Comparison of ENCODE assay signal across 6 cellular contexts in genomic region chr1:144067042-144067441, GRCh38.
DNase-seq lines count a peak whose midpoint lies in the region; ATAC-seq, FAIRE-seq and TF ChIP-seq lines count a peak whose summit lies in the region.
"Not testable (repeated sequence)": the region's sequence is repeated elsewhere in the genome, so short reads cannot be mapped to it uniquely, and the experiment has no call there.

No MANE protein-coding gene starts in this region.

- H3K27ac ChIP-seq in gastroesophageal sphincter; heart right ventricle; right cardiac atrium (ENCODE audit: low read length); HepG2 (ENCODE audit: extremely low read length, insufficient read depth, low read length); lung (ENCODE audit: low read depth in 1 of 2, low read length in 1 of 2); upper lobe of right lung: not testable (repeated sequence)

- not testable (repeated sequence) for H3K36me3 ChIP-seq in gastroesophageal sphincter; heart right ventricle; HepG2 (replicated peaks in 1 of 2; ENCODE audit: control insufficient read depth in 1 of 2, insufficient read depth in 2 of 2, low read length in 2 of 2); lung (ENCODE audit: control insufficient read depth in 2 of 2, insufficient read depth in 2 of 2, low read length in 2 of 2); upper lobe of right lung

- ATAC-seq in gastroesophageal sphincter (peak; percentile 36), heart right ventricle (peak in 7 of 8 donors; percentile 30 to 69 (median 52)), right cardiac atrium (peak; percentile 15 to 58), HepG2 (peak; percentile 86), lung (ENCODE audit: insufficient read depth, low FRiP score) (peak; percentile 32), upper lobe of right lung (peak; percentile 60)

- TF ChIP-seq CTCF in gastroesophageal sphincter (IDR thresholded peaks at IDR 0.05); heart right ventricle (IDR thresholded peaks at IDR 0.05); HepG2 (CRISPR knock-in tag; IDR thresholded peaks at IDR 0.05); lung (IDR thresholded peaks at IDR 0.05; ENCODE audit: control extremely low read depth, extremely low read depth); upper lobe of right lung (IDR thresholded peaks at IDR 0.05): not testable (repeated sequence)

- TF ChIP-seq POLR2A in gastroesophageal sphincter (IDR thresholded peaks at IDR 0.05); HepG2 (IDR thresholded peaks at IDR 0.05; ENCODE audit: insufficient read depth in 1 of 2, low read depth in 2 of 2, low read length in 2 of 2): not testable (repeated sequence)

- not testable (repeated sequence) for H2AFZ ChIP-seq in HepG2 (ENCODE audit: low read length)

- H3K4me3 ChIP-seq in gastroesophageal sphincter; heart right ventricle; right cardiac atrium (ENCODE audit: low read length); HepG2 (replicated peaks in 1 of 3; ENCODE audit: insufficient read depth in 1 of 3, low read depth in 2 of 3, low read length in 3 of 3); lung; upper lobe of right lung: not testable (repeated sequence)

- in situ Hi-C loops in HepG2 (cut with HindIII; ENCODE audit: extremely low pct_ligation_motif_present, low pct_unique_long_range_greater_than_20kb) = not testable (repeated sequence)

- not testable (repeated sequence) for H4K20me1 ChIP-seq in HepG2 (ENCODE audit: insufficient read depth, low read length)

- H3K4me2 ChIP-seq in HepG2 (ENCODE audit: low read depth, low read length) = not testable (repeated sequence)

- not testable (repeated sequence) for FAIRE-seq in HepG2 (lab: Jason Lieb, UNC)

- H3K9me3 ChIP-seq in gastroesophageal sphincter; heart right ventricle; right cardiac atrium (ENCODE audit: control insufficient read depth, low read length); HepG2 (ENCODE audit: low read length); lung (ENCODE audit: control insufficient read depth in 2 of 2, insufficient read depth in 1 of 2, low read length in 1 of 2); upper lobe of right lung: not testable (repeated sequence)

- H3K79me2 ChIP-seq in HepG2 (ENCODE audit: insufficient read depth, low read length) = not testable (repeated sequence)

- WGBS in gastroesophageal sphincter (ENCODE audit: low coverage in 1 of 2), 2 donors = no CpG with 5 or more reads among the region's 7 CpGs
- no CpG with 5 or more reads among the region's 7 CpGs for WGBS in heart right ventricle, 2 donors
- no CpG with 5 or more reads among the region's 7 CpGs for WGBS in right cardiac atrium
- WGBS in HepG2 (ENCODE audit: low lambda C conversion rate) = no CpG with 5 or more reads among the region's 7 CpGs
- no CpG with 5 or more reads among the region's 7 CpGs for WGBS in lung, 2 donors

- H3K4me1 ChIP-seq in gastroesophageal sphincter; heart right ventricle; right cardiac atrium (ENCODE audit: control insufficient read depth, insufficient read depth, low read length); HepG2 (ENCODE audit: insufficient read depth, low read length); lung (ENCODE audit: control insufficient read depth in 2 of 2, insufficient read depth in 2 of 2, low read length in 2 of 2); upper lobe of right lung: not testable (repeated sequence)

- POLR2A ChIA-PET in HepG2 (lab: Yijun Ruan, JAX) = not testable (repeated sequence)

- H3K9ac ChIP-seq in HepG2 (ENCODE audit: insufficient read depth, low read depth, low read length) = not testable (repeated sequence)

- CTCF ChIA-PET in HepG2 (lab: Yijun Ruan, JAX; ENCODE audit: low intra/inter-chr PET ratio, low total read pairs) = not testable (repeated sequence)

- not testable (repeated sequence) for DNase-seq in heart right ventricle; right cardiac atrium; HepG2 (ENCODE audit: low spot score); lung (ENCODE audit: low spot score); upper lobe of right lung

- H3K27me3 ChIP-seq in gastroesophageal sphincter; heart right ventricle; right cardiac atrium (ENCODE audit: control insufficient read depth, insufficient read depth); HepG2 (ENCODE audit: control insufficient read depth in 1 of 2, insufficient read depth in 2 of 2, low read length in 2 of 2); lung (ENCODE audit: control insufficient read depth, insufficient read depth); upper lobe of right lung: not testable (repeated sequence)

- intact Hi-C loops in heart right ventricle (cut with DNase I); right cardiac atrium (cut with DNase I); HepG2 (cut with micrococcal nuclease; ENCODE audit: unreplicated experiment); upper lobe of right lung (cut with DNase I): not testable (repeated sequence)

- TF ChIP-seq EP300 in gastroesophageal sphincter (IDR thresholded peaks at IDR 0.05); HepG2 (IDR thresholded peaks at IDR 0.05; ENCODE audit: low read depth in 2 of 2, low read length in 2 of 2); HepG2 (CRISPR knock-in tag; IDR thresholded peaks at IDR 0.05; ENCODE audit: borderline replicate concordance): not testable (repeated sequence)

- not testable (repeated sequence) for TF ChIP-seq RAD21 in HepG2 (CRISPR knock-in tag; IDR thresholded peaks at IDR 0.05)

- BruUV-seq in HepG2 (replicated peaks; lab: Mats Ljungman, UMichigan) = not testable (repeated sequence)

Comparison
In these comparisons a context has a peak if more than half of its experiments do, and no peak if none do; other contexts are left out.
1. ATAC-seq: peak in every context shown above with its lines; median percentile 86 in HepG2; 60 in upper lobe of right lung; 52 in heart right ventricle; 36 in right cardiac atrium; 36 in gastroesophageal sphincter; 32 in lung.